24 cellular contexts compared by ENCODE assay signal in the genomic region with DNA sequence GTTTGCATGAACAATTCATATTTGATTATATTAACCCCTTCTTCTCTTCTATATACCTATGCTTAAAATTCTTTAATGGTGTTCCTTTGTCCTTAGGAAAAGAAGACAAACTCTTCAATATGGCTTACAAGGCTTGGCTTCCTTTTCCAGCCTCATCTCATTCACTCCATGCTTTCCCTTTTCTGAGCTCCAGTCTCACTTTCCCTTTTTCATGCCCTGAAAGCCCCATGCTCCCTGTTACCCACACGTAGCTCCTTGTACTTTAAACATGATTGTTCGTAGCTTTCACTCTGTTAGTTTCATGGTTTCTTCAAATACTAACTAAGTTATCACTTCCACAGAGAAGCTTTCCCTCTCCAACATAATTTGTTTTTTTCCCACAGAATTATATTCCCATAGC.
DNase-seq lines count a peak whose midpoint lies in the region; ATAC-seq, FAIRE-seq and TF ChIP-seq lines count a peak whose summit lies in the region.
"Had no signal": no experiment of that assay in that cellular context is flagged by ENCODE, and none has a peak within 500 bp of the region (broad histone marks: within the 10 kb centered on the region; RNA-seq: fewer than 3 reads in every experiment).

No MANE protein-coding gene starts in this region.

- intact Hi-C loops in GM12878 (cut with micrococcal nuclease; ENCODE audit: unreplicated experiment), result no loop called here

- no peaks in the 10 kb centered on the region for H3K9me3 Mint-ChIP-seq in activated naive CD4-positive, alpha-beta T cell treated with anti-CD3 and anti-CD28 coated beads, Interleukin-2, amount 50 U/mL, for 24 hours
- H3K9me3 Mint-ChIP-seq: memory B cell had no signal

- POLR2A ChIA-PET in GM12878 (lab: Charles Lee), result interaction anchor here (1.1 kb wide), 1 partner anchor 11 kb away, joined by 4 read pairs; no protein-coding TSS in a partner anchor

- no peak for ATAC-seq in T-helper 17 cell
- no peak for ATAC-seq in GM12878
- no peak for ATAC-seq in GM21737 (IDR thresholded peaks at IDR 0.05; ENCODE audit: unreplicated experiment)
- ATAC-seq: heart left ventricle, left colon had no signal

- H3K9ac ChIP-seq in GM12878 (ENCODE audit: control insufficient read depth, insufficient read depth, low read length), result no peak overlapping the region
- H3K9ac ChIP-seq: GM23248 had no signal

- H3K27ac ChIP-seq in GM12878 (ENCODE audit: control insufficient read depth, insufficient read depth) (no peak overlapping the region), thymus (ENCODE audit: low read depth) (peak overlapping the region; percentile 22)
- H3K27ac ChIP-seq: epithelial cell of prostate, GM23248, tibial nerve, VCaP had no signal

- DNase-seq in activated naive CD4-positive, alpha-beta T cell treated with Interleukin-2 at 50 U/mL for 16 hours, result no peak
- DNase-seq in T-helper 17 cell (no peak), GM12878 (ENCODE audit: low read depth, low spot score) (no peak), NCI-H2081 treated with DMSO at 0.1 percent for 48 hours (lab: John Stamatoyannopoulos, UW) (no peak)
- DNase-seq: activated CD8-positive, alpha-beta memory T cell treated with anti-CD3 and anti-CD28 coated beads for 24 hours; activated gamma-delta T cell; COR-L47; DND-41; GM23248; heart left ventricle; left colon; NCI-H1092 treated with DMSO at 0.1 percent for 48 hours; NCI-H2081; occipital lobe; stimulated activated CD4-positive, alpha-beta T cell treated with anti-CD3 and anti-CD28 coated beads, Interleukin-4, amount 100 ng/mL, for 1 hour; stimulated activated naive CD4-positive, alpha-beta T cell treated with Interleukin-2 at 50 U/mL for 16 hours had no signal

- BruUV-seq in GM12878 (replicated peaks; lab: Mats Ljungman, UMichigan), result no TSS peak

- H3K27ac Mint-ChIP-seq in activated naive CD4-positive, alpha-beta T cell treated with anti-CD3 and anti-CD28 coated beads, Interleukin-2, amount 50 U/mL, for 24 hours, result peak overlapping the region; percentile 97
- H3K27ac Mint-ChIP-seq in T-helper 17 cell, result peak overlapping the region; percentile 90
- H3K27ac Mint-ChIP-seq: memory B cell had no signal

- no peak for TF ChIP-seq EP300 in GM12878 (IDR thresholded peaks at IDR 0.05; ENCODE audit: borderline replicate concordance in 1 of 2, control insufficient read depth in 1 of 2, low read depth in 2 of 2, low read length in 2 of 2)

- TF ChIP-seq CTCF in GM12878 (IDR thresholded peaks at IDR 0.05 in 2 of 3, conservative IDR thresholded peaks at IDR 0.05 in 1 of 3; ENCODE audit: control insufficient read depth in 2 of 3, extremely low read depth in 1 of 3, insufficient read depth in 1 of 3, low read depth in 3 of 3, low read length in 3 of 3), result no peak

- H3K36me3 ChIP-seq in GM12878 (ENCODE audit: control insufficient read depth in 2 of 2, insufficient read depth in 2 of 2, low read length in 1 of 2) (no peaks in the 10 kb centered on the region), thymus (ENCODE audit: control insufficient read depth, insufficient read depth) (peaks cover 6% of the 10 kb centered on the region)
- H3K36me3 ChIP-seq: heart left ventricle, tibial nerve had no signal

- no peaks in the 10 kb centered on the region for H3K27me3 Mint-ChIP-seq in activated naive CD4-positive, alpha-beta T cell treated with anti-CD3 and anti-CD28 coated beads, Interleukin-2, amount 50 U/mL, for 24 hours
- H3K27me3 Mint-ChIP-seq in T-helper 17 cell, result no peaks in the 10 kb centered on the region

- TF ChIP-seq RAD21 in GM12878 (IDR thresholded peaks at IDR 0.05; ENCODE audit: insufficient read depth, low read depth, low read length), result no peak

- 52% methylated on average over 2 of the region's 2 CpGs for WGBS in GM12878 (ENCODE audit: insufficient coverage, insufficient replicate concordance, low lambda C conversion rate, missing lambda C conversion rate)
- WGBS in thymus, result 95% methylated on average over 2 of the region's 2 CpGs

- H3K4me2 ChIP-seq in GM12878 (ENCODE audit: control insufficient read depth, insufficient read depth), result no peak overlapping the region

- peak; percentile 35 for FAIRE-seq in GM12878 (lab: Jason Lieb, UNC)

- SMC1A ChIA-PET in GM12878 (lab: Charles Lee; ENCODE audit: uncharacterized antibody, unreplicated experiment), result interaction anchor here (1.1 to 2.1 kb wide), 5 partner anchors 11 to 43 kb away, joined by 3 to 6 read pairs (median 4); no protein-coding TSS in a partner anchor

- TF ChIP-seq POLR2A in GM12878 (IDR thresholded peaks at IDR 0.05; ENCODE audit: low read depth, low read length), result no peak

- CTCF ChIA-PET in GM12878 (lab: Yijun Ruan, JAX), result interaction anchor here (0.8 to 1.4 kb wide), 4 partner anchors 11 to 69 kb away, joined by 3 to 5 read pairs (median 3); no protein-coding TSS in a partner anchor

- peaks cover 84% of the 10 kb centered on the region for H3K4me1 Mint-ChIP-seq in activated naive CD4-positive, alpha-beta T cell treated with anti-CD3 and anti-CD28 coated beads, Interleukin-2, amount 50 U/mL, for 24 hours
- peaks cover 31% of the 10 kb centered on the region for H3K4me1 Mint-ChIP-seq in T-helper 17 cell
- H3K4me1 Mint-ChIP-seq: memory B cell had no signal

- H3K27me3 ChIP-seq in GM12878 (replicated peaks in 1 of 2; ENCODE audit: control insufficient read depth in 2 of 2, insufficient read depth in 2 of 2, low read length in 1 of 2) (no peaks in the 10 kb centered on the region), thymus (ENCODE audit: control insufficient read depth, insufficient read depth) (no peaks in the 10 kb centered on the region)
- H3K27me3 ChIP-seq: heart left ventricle, tibial nerve had no signal

- H3K9me3 ChIP-seq in T-helper 17 cell (ENCODE audit: control insufficient read depth, low read length, poor library complexity, severe bottlenecking) (no peaks in the 10 kb centered on the region), GM12878 (replicated peaks; ENCODE audit: control insufficient read depth, insufficient read depth, low read length) (no peaks in the 10 kb centered on the region; the same call in 1 of the 3 replicates), thymus (ENCODE audit: control insufficient read depth) (peaks cover 2% of the 10 kb centered on the region)
- H3K9me3 ChIP-seq: heart left ventricle, tibial nerve had no signal

- no peaks in the 10 kb centered on the region for H4K20me1 ChIP-seq in GM12878 (ENCODE audit: control insufficient read depth, insufficient read depth)

- H2AFZ ChIP-seq in GM12878 (ENCODE audit: control insufficient read depth, low read depth, low read length), result no peak overlapping the region
- H2AFZ ChIP-seq: GM23248 had no signal

- H3K36me3 Mint-ChIP-seq in activated naive CD4-positive, alpha-beta T cell treated with anti-CD3 and anti-CD28 coated beads, Interleukin-2, amount 50 U/mL, for 24 hours, result peaks cover 2% of the 10 kb centered on the region
- peaks cover 2% of the 10 kb centered on the region for H3K36me3 Mint-ChIP-seq in T-helper 17 cell (ENCODE audit: low read depth)
- H3K36me3 Mint-ChIP-seq: memory B cell had no signal

- H3K4me1 ChIP-seq in GM12878 (ENCODE audit: control insufficient read depth, insufficient read depth, low read length) (no peaks in the 10 kb centered on the region), thymus (ENCODE audit: control insufficient read depth, insufficient read depth, low read length) (peaks cover 10% of the 10 kb centered on the region)
- H3K4me1 ChIP-seq: tibial nerve had no signal

- no peaks in the 10 kb centered on the region for H3K79me2 ChIP-seq in GM12878 (ENCODE audit: control insufficient read depth, insufficient read depth, low read length)

- RAD21 ChIA-PET in GM12878 (lab: Charles Lee; ENCODE audit: unreplicated experiment), result interaction anchor here (1.2 to 2.6 kb wide), 3 partner anchors 11 to 37 kb away, joined by 7 to 8 read pairs (median 8); no protein-coding TSS in a partner anchor

- in situ Hi-C loops in GM12878 (cut with MboI), result no loop called here

- H3K4me3 Mint-ChIP-seq in activated naive CD4-positive, alpha-beta T cell treated with anti-CD3 and anti-CD28 coated beads, Interleukin-2, amount 50 U/mL, for 24 hours, result peak overlapping the region; percentile 82
- H3K4me3 Mint-ChIP-seq in T-helper 17 cell, result peak overlapping the region; percentile 73
- H3K4me3 Mint-ChIP-seq: memory B cell had no signal

- H3K4me3 ChIP-seq in GM12878, result no peak overlapping the region
- H3K4me3 ChIP-seq in thymus (ENCODE audit: low read length), result no peak overlapping the region
- H3K4me3 ChIP-seq: GM23248, heart left ventricle, skin epidermis, tibial nerve had no signal

TF ChIP-seq in GM12878, 131 proteins besides CTCF, POLR2A, EP300 and RAD21 (continues in another document):
- TF ChIP-seq CREM (IDR thresholded peaks at IDR 0.05; ENCODE audit: low read depth), result no peak
- no peak for TF ChIP-seq ESRRA (IDR thresholded peaks at IDR 0.05; ENCODE audit: low read length)
- TF ChIP-seq HDAC6 (IDR thresholded peaks at IDR 0.05; ENCODE audit: unreplicated experiment), result no peak
- no peak for TF ChIP-seq MTA3 (IDR thresholded peaks at IDR 0.05; ENCODE audit: borderline replicate concordance, low read length)
- TF ChIP-seq POLR2AphosphoS2 (IDR thresholded peaks at IDR 0.05; ENCODE audit: low read depth, low read length), result no peak
- no peak for TF ChIP-seq CBFB (IDR thresholded peaks at IDR 0.05; ENCODE audit: low read depth)
